Comparison of ENCODE assay signal across 9 cellular contexts in the genomic region with DNA sequence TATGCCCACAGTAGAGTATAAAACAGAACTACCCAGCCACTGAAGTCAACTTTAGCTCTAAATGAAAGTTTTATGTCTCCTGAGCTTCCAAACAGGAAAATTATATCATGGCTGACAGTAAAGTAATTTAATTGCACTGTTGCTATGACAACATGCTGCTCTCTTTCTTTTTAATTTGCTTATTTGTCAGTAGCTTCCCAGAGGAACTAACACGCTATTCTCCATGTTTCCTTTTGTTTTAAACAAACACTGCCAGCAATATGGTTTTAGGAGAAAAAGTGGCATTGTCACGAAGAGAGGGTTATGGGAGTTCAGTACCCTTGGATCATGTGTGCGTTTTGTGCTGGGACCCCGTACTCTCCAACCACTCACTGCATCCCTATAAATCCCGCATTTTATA. TPM values are rescaled to one million over a fixed set of nuclear protein-coding genes. Genes with fewer than 3 reads are reported as not detected.
DNase-seq lines count a peak whose midpoint lies in the region; ATAC-seq and TF ChIP-seq lines count a peak whose summit lies in the region.
"Had no signal": no experiment of that assay in that cellular context is flagged by ENCODE, and none has a peak within 500 bp of the region (broad histone marks: within the 10 kb centered on the region; RNA-seq: fewer than 3 reads in every experiment).

No MANE protein-coding gene starts in this region.

- H3K9me3 Mint-ChIP-seq in activated T-cell treated with anti-CD3 and anti-CD28 coated beads, Interleukin-2, amount 50 U/mL, for 24 hours: no peaks in the 10 kb centered on the region

- H3K9me3 ChIP-seq in adrenal gland (replicated peaks in 1 of 3) (no peaks in the 10 kb centered on the region), thoracic aorta (no peaks in the 10 kb centered on the region)

- H3K36me3 ChIP-seq in adrenal gland (replicated peaks in 1 of 2): peaks cover 0 to 11% of the 10 kb centered on the region in 2 donors
- no peaks in the 10 kb centered on the region for H3K36me3 ChIP-seq in thoracic aorta

- H3K4me1 ChIP-seq in adrenal gland (replicated peaks in 1 of 2) (peaks cover 12 to 37% of the 10 kb centered on the region in 2 donors), thoracic aorta (ENCODE audit: control insufficient read depth in 1 of 2, low read depth in 2 of 2) (peaks cover 29 to 52% of the 10 kb centered on the region in 2 donors)

- H3K4me3 Mint-ChIP-seq in activated T-cell treated with anti-CD3 and anti-CD28 coated beads, Interleukin-2, amount 50 U/mL, for 24 hours: peak overlapping the region; percentile 89

- no peaks in the 10 kb centered on the region for H3K27me3 Mint-ChIP-seq in activated T-cell treated with anti-CD3 and anti-CD28 coated beads, Interleukin-2, amount 50 U/mL, for 24 hours

- H3K27me3 ChIP-seq in adrenal gland (no peaks in the 10 kb centered on the region), thoracic aorta (replicated peaks; ENCODE audit: insufficient read depth) (no peaks in the 10 kb centered on the region)

- peaks cover 66% of the 10 kb centered on the region for H3K4me1 Mint-ChIP-seq in activated T-cell treated with anti-CD3 and anti-CD28 coated beads, Interleukin-2, amount 50 U/mL, for 24 hours (ENCODE audit: low read depth)

- peaks cover 69% of the 10 kb centered on the region for H3K36me3 Mint-ChIP-seq in activated T-cell treated with anti-CD3 and anti-CD28 coated beads, Interleukin-2, amount 50 U/mL, for 24 hours (ENCODE audit: low read depth)

- no peak for ATAC-seq in thoracic aorta (ENCODE audit: insufficient number of reproducible peaks, low FRiP score, low read depth)
- no peak for ATAC-seq in HG03025 (IDR thresholded peaks at IDR 0.05; ENCODE audit: low FRiP score, unreplicated experiment)

- no peak for TF ChIP-seq POLR2A in adrenal gland (IDR thresholded peaks at IDR 0.05)

- H3K27ac ChIP-seq in adrenal gland (peak overlapping the region in 3 of 5 donors; percentile 85 to 96 (median 96)), thoracic aorta (peak overlapping the region; percentile 60 to 99)

- H3K4me3 ChIP-seq in adrenal gland (peak overlapping the region in 2 of 4 donors; percentile 97 to 99), thoracic aorta (peak overlapping the region; percentile 100)

- intact Hi-C loops in adrenal gland (cut with DNase I): loop anchor here (5.0 to 10.0 kb wide), 3 partner anchors 70 to 492 kb away; no protein-coding TSS in a partner anchor

- peak overlapping the region; percentile 58 for H3K27ac Mint-ChIP-seq in activated T-cell treated with anti-CD3 and anti-CD28 coated beads, Interleukin-2, amount 50 U/mL, for 24 hours

- WGBS in adrenal gland, 4 donors: 19 to 28% (median 24%) methylated on average over 5 of the region's 5 CpGs

- no peak for TF ChIP-seq CTCF in adrenal gland (IDR thresholded peaks at IDR 0.05)
- no peak for TF ChIP-seq CTCF in thoracic aorta (IDR thresholded peaks at IDR 0.05)

- no peak for DNase-seq in activated T-cell treated with anti-CD3 and anti-CD28 coated beads, Interleukin-2, amount 50 U/mL, for 24 hours
- DNase-seq in activated T-cell treated with anti-CD3 and anti-CD28 coated beads for 4 hours: no peak
- DNase-seq in adrenal gland: no peak
- peak; percentile 58 for DNase-seq in left kidney (ENCODE audit: low read depth, low spot score)
- no peak for DNase-seq in thoracic aorta (ENCODE audit: low spot score)
- DNase-seq in DMS114 treated with DMSO at 0.1 percent for 48 hours (lab: John Stamatoyannopoulos, UW; ENCODE audit: unreplicated experiment): no peak
- no peak for DNase-seq in stimulated activated CD4-positive, alpha-beta T cell treated with anti-CD3 and anti-CD28 coated beads, Interleukin-2, amount 100 ng/mL, for 24 hours
- DNase-seq: activated CD4-positive, CD25-positive, alpha-beta regulatory T cell had no signal

RNA-seq across cellular contexts. Expression of gene FOXN3, which starts 1.9 kb away (rescaled TPM):
- total RNA-seq in adrenal gland (100 to 1,000 TPM in 6 of 8 donors, 10 to 100 TPM in 2; 62.2 to 131 (median 105) TPM), thoracic aorta (100 to 1,000 TPM; 141 to 150 TPM)
- 10 to 100 TPM; 10.7 to 33.9 (median 22.0) TPM for polyA plus RNA-seq in adrenal gland
